Comparison of ENCODE assay signal across 8 cellular contexts in the genomic region with DNA sequence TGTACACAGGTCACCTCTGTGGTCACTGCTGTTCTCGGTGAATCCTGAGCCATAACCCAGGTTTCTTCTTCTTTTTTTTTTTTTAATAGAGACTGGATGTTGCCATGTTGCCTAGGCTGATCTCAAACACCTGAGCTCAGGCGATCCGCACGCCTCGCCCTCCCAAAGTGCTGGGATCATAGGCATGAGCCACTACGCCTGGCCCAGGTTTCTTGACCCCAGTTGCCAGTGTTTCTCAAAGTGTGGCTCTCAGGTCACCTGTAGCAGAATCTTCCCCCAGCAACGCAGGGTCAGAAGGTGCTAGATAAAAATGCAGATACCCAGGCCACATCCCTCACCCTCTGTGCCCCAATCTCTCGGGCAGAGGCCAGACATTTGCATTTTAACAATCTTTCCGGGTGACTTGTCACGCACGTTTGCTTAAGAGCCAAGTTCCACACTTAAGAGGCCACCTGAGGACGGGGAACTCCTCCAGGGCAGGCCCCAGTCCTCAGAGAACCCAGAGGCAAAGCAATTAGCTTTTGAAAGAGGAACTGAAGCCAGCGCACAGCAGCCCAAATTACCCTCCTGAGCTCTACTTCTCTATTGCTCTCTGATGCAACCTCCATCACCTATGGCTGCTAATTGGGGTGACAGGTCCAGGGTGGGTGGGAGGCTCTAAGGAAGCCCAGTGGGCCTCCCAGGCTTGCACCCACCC.
DNase-seq lines count a peak whose midpoint lies in the region; ATAC-seq and TF ChIP-seq lines count a peak whose summit lies in the region.

No MANE protein-coding gene starts in this region.

- H3K9me3 ChIP-seq in HUES48 (ENCODE audit: control insufficient read depth, insufficient read depth, low read length) (no peaks in the 10 kb centered on the region), BE2C (no peaks in the 10 kb centered on the region), heart left ventricle (no peaks in the 10 kb centered on the region)
- H3K9me3 ChIP-seq in naive thymus-derived CD4-positive, alpha-beta T cell (ENCODE audit: control insufficient read depth in 2 of 3, low read length in 3 of 3), result no peaks in the 10 kb centered on the region

- H3K4me3 ChIP-seq in HUES48 (ENCODE audit: low read depth, low read length) (no peak overlapping the region), BE2C (ENCODE audit: low read depth, low read length) (no peak overlapping the region), heart left ventricle (no peak overlapping the region)
- H3K4me3 ChIP-seq in naive thymus-derived CD4-positive, alpha-beta T cell (ENCODE audit: low read length), result no peak overlapping the region

- WGBS in heart left ventricle, 4 donors, result 82 to 95% (median 88%) methylated on average over 10 to 13 of the region's 13 CpGs

- H3K36me3 Mint-ChIP-seq in naive thymus-derived CD4-positive, alpha-beta T cell, result peaks cover 0 to 45% (median 14%) of the 10 kb centered on the region in 5 donors

- H3K27ac ChIP-seq in HUES48 (ENCODE audit: low read depth, low read length) (peak overlapping the region; percentile 20), heart left ventricle (no peak overlapping the region)
- no peak overlapping the region for H3K27ac ChIP-seq in naive thymus-derived CD4-positive, alpha-beta T cell (ENCODE audit: low read depth, low read length)

- intact Hi-C loops in naive thymus-derived CD4-positive, alpha-beta T cell (cut with micrococcal nuclease), result no loop called here
- intact Hi-C loops in heart left ventricle (cut with DNase I), result no loop called here

- H3K27ac Mint-ChIP-seq in naive thymus-derived CD4-positive, alpha-beta T cell, result peak overlapping the region in 3 of 9 donors; percentile 25 to 67 (median 43)

- CTCF ChIA-PET in naive thymus-derived CD4-positive, alpha-beta T cell (lab: Charles Lee), result no interaction called here

- H3K9me3 Mint-ChIP-seq in naive thymus-derived CD4-positive, alpha-beta T cell, result no peaks in the 10 kb centered on the region

- H3K27me3 Mint-ChIP-seq in naive thymus-derived CD4-positive, alpha-beta T cell, result no peaks in the 10 kb centered on the region

- no peak for TF ChIP-seq CTCF in BE2C (IDR thresholded peaks at IDR 0.05; ENCODE audit: low read depth, low read length)
- TF ChIP-seq CTCF in heart left ventricle (IDR thresholded peaks at IDR 0.05), result no peak

- ATAC-seq in GM19025 (IDR thresholded peaks at IDR 0.05; ENCODE audit: low read depth, unreplicated experiment) (peak; percentile 94), HG02588 (IDR thresholded peaks at IDR 0.05; ENCODE audit: unreplicated experiment) (peak; percentile 88), heart left ventricle (no peak)
- ATAC-seq in naive thymus-derived CD4-positive, alpha-beta T cell, result peak; percentile 65

- H3K27me3 ChIP-seq in HUES48 (ENCODE audit: control insufficient read depth, insufficient read depth, low read length), result no peaks in the 10 kb centered on the region
- no peaks in the 10 kb centered on the region for H3K27me3 ChIP-seq in naive thymus-derived CD4-positive, alpha-beta T cell (ENCODE audit: control insufficient read depth in 2 of 2, insufficient read depth in 2 of 2, low read length in 2 of 2)
- H3K27me3 ChIP-seq in BE2C, result no peaks in the 10 kb centered on the region
- H3K27me3 ChIP-seq in heart left ventricle, result no peaks in the 10 kb centered on the region

- H3K4me1 Mint-ChIP-seq in naive thymus-derived CD4-positive, alpha-beta T cell, result peaks cover 0 to 23% (median 8%) of the 10 kb centered on the region in 7 donors

- TF ChIP-seq POLR2A in heart left ventricle (IDR thresholded peaks at IDR 0.05), result no peak

- DNase-seq in naive thymus-derived CD4-positive, alpha-beta T cell, result no peak
- no peak for DNase-seq in BE2C
- DNase-seq in NCI-H1105 (lab: John Stamatoyannopoulos, UW), result no peak
- no peak for DNase-seq in heart left ventricle
- DNase-seq in activated CD4-positive, alpha-beta T cell treated with anti-CD3 and anti-CD28 coated beads for 48 hours, result no peak

- H3K4me1 ChIP-seq in HUES48 (ENCODE audit: control insufficient read depth, insufficient read depth, low read length) (no peaks in the 10 kb centered on the region), BE2C (peaks cover 6% of the 10 kb centered on the region; the same call in 1 of the 2 replicates), heart left ventricle (peaks cover 2 to 32% (median 22%) of the 10 kb centered on the region in 12 donors)
- peaks cover 0 to 23% of the 10 kb centered on the region in 2 donors for H3K4me1 ChIP-seq in naive thymus-derived CD4-positive, alpha-beta T cell (ENCODE audit: control insufficient read depth in 2 of 2, insufficient read depth in 2 of 2, low read length in 2 of 2)

- no peak overlapping the region for H3K9ac ChIP-seq in HUES48 (ENCODE audit: low read depth, low read length)

- POLR2A ChIA-PET in naive thymus-derived CD4-positive, alpha-beta T cell (lab: Charles Lee), result no interaction called here

- H3K4me3 Mint-ChIP-seq in naive thymus-derived CD4-positive, alpha-beta T cell, result no peak overlapping the region

- H3K36me3 ChIP-seq in HUES48 (ENCODE audit: control insufficient read depth, insufficient read depth, low read length) (no peaks in the 10 kb centered on the region), BE2C (no peaks in the 10 kb centered on the region), heart left ventricle (peaks cover 0 to 3% (median 0%) of the 10 kb centered on the region in 9 donors)
- peaks cover 0 to 72% (median 5%) of the 10 kb centered on the region in 3 experiments for H3K36me3 ChIP-seq in naive thymus-derived CD4-positive, alpha-beta T cell (ENCODE audit: control insufficient read depth in 2 of 3, insufficient read depth in 3 of 3, low read length in 3 of 3)

Comparison
In these comparisons a context has a peak if more than half of its experiments do, and no peak if none do; other contexts are left out.
1. ATAC-seq: peak in GM19025 (single experiment), HG02588 (single experiment) and naive thymus-derived CD4-positive, alpha-beta T cell (single experiment); none in heart left ventricle (0 of 4).